Comparison of ENCODE assay signal across 1 cellular context in the genomic region with DNA sequence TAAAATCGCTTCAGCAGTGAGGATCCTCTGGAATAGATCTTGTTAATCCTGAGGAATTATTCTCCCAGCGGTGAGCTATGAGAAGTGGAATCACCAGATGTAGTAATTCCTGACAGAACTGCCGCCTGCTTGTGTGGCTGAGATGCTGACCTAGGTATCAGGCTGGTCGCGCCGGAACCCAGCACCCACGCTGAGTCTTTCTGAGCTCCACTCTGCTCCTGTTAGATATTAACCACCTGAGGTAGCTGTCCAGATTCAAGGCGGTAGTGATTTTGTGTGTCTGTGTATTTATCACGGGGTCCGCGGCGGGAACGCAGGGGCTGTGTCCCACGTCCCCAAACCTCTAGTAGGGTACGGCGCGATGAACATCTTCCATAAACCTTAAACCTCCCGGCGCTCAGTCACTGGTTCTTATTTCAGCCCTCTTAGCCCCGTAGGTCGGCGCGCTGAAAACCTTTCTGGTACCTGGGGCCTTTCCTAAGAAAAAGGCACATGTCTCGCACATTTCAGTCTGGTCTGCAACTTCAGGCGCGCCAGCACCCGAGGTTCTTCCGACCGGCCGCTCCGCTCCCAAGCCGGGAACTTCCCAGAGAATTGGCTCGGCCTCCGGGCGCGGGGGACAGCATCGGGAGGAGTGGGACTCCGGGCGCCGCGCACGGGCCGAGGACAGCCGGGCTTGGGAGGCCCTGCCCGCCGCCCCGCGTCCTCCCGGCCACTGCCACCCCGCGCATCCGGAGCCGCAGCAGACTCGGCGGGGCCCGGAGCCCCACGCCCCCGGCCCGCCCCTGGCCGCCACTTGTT.
TF ChIP-seq lines count a peak whose summit lies in the region.

No MANE protein-coding gene starts in this region.

TF ChIP-seq in SK-N-SH treated with all-trans-retinoic acid at 6 μM for 48 hours, 23 proteins besides CTCF, POLR2A, EP300 and RAD21 (continued from another document):
- TF ChIP-seq TSHZ2 (CRISPR knock-in tag; IDR thresholded peaks at IDR 0.05) (no peak), ZNF565 (CRISPR knock-in tag; conservative IDR thresholded peaks at IDR 0.05; ENCODE audit: low read depth) (no peak), ZFP30 (CRISPR knock-in tag; IDR thresholded peaks at IDR 0.05) (no peak), RARB (CRISPR knock-in tag; IDR thresholded peaks at IDR 0.05) (no peak), ZC3H10 (CRISPR knock-in tag; IDR thresholded peaks at IDR 0.05) (no peak), ISL1 (CRISPR knock-in tag; IDR thresholded peaks at IDR 0.05) (no peak), SNAI2 (CRISPR knock-in tag; IDR thresholded peaks at IDR 0.05) (no peak), PPARA (CRISPR knock-in tag; IDR thresholded peaks at IDR 0.05; ENCODE audit: borderline replicate concordance) (no peak)
